8 cellular contexts compared by ENCODE assay signal in the genomic region with DNA sequence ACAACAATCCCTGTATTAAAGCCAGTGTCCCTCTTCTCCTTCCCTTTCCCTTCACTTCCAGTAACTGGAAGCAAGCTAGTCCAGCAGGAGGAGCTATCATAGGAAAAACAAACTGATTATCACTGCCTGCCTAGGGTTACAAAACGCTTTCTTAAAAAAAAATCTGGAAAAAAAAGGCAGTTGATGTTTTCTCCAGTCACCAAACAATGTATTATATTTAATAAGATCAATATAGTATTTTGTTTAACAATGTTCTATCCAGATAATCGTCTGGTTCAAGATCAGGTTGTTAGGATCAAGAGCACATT.
DNase-seq lines count a peak whose midpoint lies in the region; ATAC-seq and TF ChIP-seq lines count a peak whose summit lies in the region.

No MANE protein-coding gene starts in this region.

- peaks cover 46% of the 10 kb centered on the region for H3K36me3 Mint-ChIP-seq in natural killer cell treated with Interleukin-12 subunit alpha and Interleukin-12 subunit beta and Interleukin-15 and Interleukin-18, amount 100 ng/mL, for 72 hours
- peaks cover 43% of the 10 kb centered on the region for H3K36me3 Mint-ChIP-seq in natural killer cell
- peaks cover 53% of the 10 kb centered on the region for H3K36me3 Mint-ChIP-seq in central memory CD8-positive, alpha-beta T cell (ENCODE audit: insufficient read depth)

- no peak overlapping the region for H3K4me3 Mint-ChIP-seq in natural killer cell treated with Interleukin-12 subunit alpha and Interleukin-12 subunit beta and Interleukin-15 and Interleukin-18, amount 100 ng/mL, for 72 hours
- H3K4me3 Mint-ChIP-seq in natural killer cell = no peak overlapping the region
- H3K4me3 Mint-ChIP-seq in central memory CD8-positive, alpha-beta T cell = no peak overlapping the region

- intact Hi-C loops in natural killer cell (cut with micrococcal nuclease) = no loop called here

- no peaks in the 10 kb centered on the region for H3K79me2 ChIP-seq in Karpas-422 (ENCODE audit: low read length)

- H3K27ac Mint-ChIP-seq in natural killer cell treated with Interleukin-12 subunit alpha and Interleukin-12 subunit beta and Interleukin-15 and Interleukin-18, amount 100 ng/mL, for 72 hours = peak overlapping the region; percentile 38 to 73
- H3K27ac Mint-ChIP-seq in natural killer cell = peak overlapping the region in 1 of 2 donors; percentile 67
- H3K27ac Mint-ChIP-seq in central memory CD8-positive, alpha-beta T cell (ENCODE audit: low read depth) = peak overlapping the region; percentile 64

- H3K27me3 Mint-ChIP-seq in natural killer cell treated with Interleukin-12 subunit alpha and Interleukin-12 subunit beta and Interleukin-15 and Interleukin-18, amount 100 ng/mL, for 72 hours = no peaks in the 10 kb centered on the region
- H3K27me3 Mint-ChIP-seq in natural killer cell (ENCODE audit: low read depth in 2 of 2) = no peaks in the 10 kb centered on the region
- no peaks in the 10 kb centered on the region for H3K27me3 Mint-ChIP-seq in central memory CD8-positive, alpha-beta T cell

- no peaks in the 10 kb centered on the region for H4K20me1 ChIP-seq in Karpas-422 (ENCODE audit: insufficient read depth, low read depth, low read length)

- peak; percentile 57 to 69 for TF ChIP-seq RAD21 in liver (IDR thresholded peaks at IDR 0.05)

- H3K27me3 ChIP-seq in liver (ENCODE audit: control insufficient read depth in 4 of 4, insufficient read depth in 4 of 4, low read length in 3 of 4) = no peaks in the 10 kb centered on the region
- no peaks in the 10 kb centered on the region for H3K27me3 ChIP-seq in Karpas-422 (ENCODE audit: low read length)

- no peak for DNase-seq in natural killer cell treated with Interleukin-12 subunit alpha and Interleukin-12 subunit beta and Interleukin-15 and Interleukin-18, amount 100 ng/mL, for 72 hours (ENCODE audit: low spot score)
- DNase-seq in natural killer cell (no peak), NCI-H524 (lab: John Stamatoyannopoulos, UW) (no peak), SIG-M5 (lab: John Stamatoyannopoulos, UW) (no peak), NCI-H526 treated with DMSO at 0.1 percent for 48 hours (lab: John Stamatoyannopoulos, UW) (no peak), Karpas-422 (no peak)
- DNase-seq in central memory CD8-positive, alpha-beta T cell (ENCODE audit: low spot score in 2 of 2) = no peak

- H3K9me3 ChIP-seq in liver (ENCODE audit: control insufficient read depth in 4 of 4, low read length in 3 of 4) (no peaks in the 10 kb centered on the region), Karpas-422 (ENCODE audit: low read length) (no peaks in the 10 kb centered on the region)

- H3K9me2 ChIP-seq in Karpas-422 (replicated peaks; ENCODE audit: insufficient read depth, low read length) = no peaks in the 10 kb centered on the region

- H3K9ac ChIP-seq in liver (ENCODE audit: low read depth in 1 of 2, low read length in 2 of 2) (no peak overlapping the region), Karpas-422 (ENCODE audit: low read length) (no peak overlapping the region)

- H3K4me3 ChIP-seq in liver (ENCODE audit: low read depth in 1 of 3, low read length in 3 of 3) (no peak overlapping the region), Karpas-422 (ENCODE audit: low read length) (no peak overlapping the region)

- 65% methylated on average over 2 of the region's 2 CpGs for WGBS in liver

- no peak for ATAC-seq in natural killer cell treated with Interleukin-12 subunit alpha and Interleukin-12 subunit beta and Interleukin-15 and Interleukin-18, amount 100 ng/mL, for 72 hours
- no peak for ATAC-seq in natural killer cell
- no peak for ATAC-seq in central memory CD8-positive, alpha-beta T cell (replicated peaks; ENCODE audit: extremely low read depth, poor library complexity, severe bottlenecking)

- no peaks in the 10 kb centered on the region for H3K9me3 Mint-ChIP-seq in natural killer cell treated with Interleukin-12 subunit alpha and Interleukin-12 subunit beta and Interleukin-15 and Interleukin-18, amount 100 ng/mL, for 72 hours
- H3K9me3 Mint-ChIP-seq in natural killer cell = no peaks in the 10 kb centered on the region
- no peaks in the 10 kb centered on the region for H3K9me3 Mint-ChIP-seq in central memory CD8-positive, alpha-beta T cell

- H3K4me1 Mint-ChIP-seq in natural killer cell treated with Interleukin-12 subunit alpha and Interleukin-12 subunit beta and Interleukin-15 and Interleukin-18, amount 100 ng/mL, for 72 hours (ENCODE audit: low read depth in 2 of 2) = peaks cover 12 to 48% of the 10 kb centered on the region in 2 donors
- H3K4me1 Mint-ChIP-seq in natural killer cell = peaks cover 17 to 33% of the 10 kb centered on the region in 2 donors
- H3K4me1 Mint-ChIP-seq in central memory CD8-positive, alpha-beta T cell = peaks cover 16% of the 10 kb centered on the region

- no peak overlapping the region for H2AFZ ChIP-seq in Karpas-422 (ENCODE audit: low read length)

- no peak overlapping the region for H3K4me2 ChIP-seq in Karpas-422 (ENCODE audit: low read depth, low read length, poor library complexity, severe bottlenecking)

- TF ChIP-seq CTCF in natural killer cell (IDR thresholded peaks at IDR 0.05) = no peak
- TF ChIP-seq CTCF in liver (IDR thresholded peaks at IDR 0.05; ENCODE audit: low read depth, low read length, missing input control) = peak; percentile 30

- H3K27ac ChIP-seq in liver (ENCODE audit: low read depth in 1 of 2, low read length in 2 of 2) (no peak overlapping the region), Karpas-422 (ENCODE audit: low read length) (no peak overlapping the region)

- H3K4me1 ChIP-seq in liver (ENCODE audit: control insufficient read depth in 4 of 4, insufficient read depth in 4 of 4, low read length in 3 of 4) = peaks cover 0 to 5% (median 0%) of the 10 kb centered on the region in 4 donors
- H3K4me1 ChIP-seq in Karpas-422 (ENCODE audit: low read length) = no peaks in the 10 kb centered on the region

- H3K36me3 ChIP-seq in liver (ENCODE audit: control insufficient read depth in 4 of 4, insufficient read depth in 3 of 4, low read depth in 1 of 4, low read length in 3 of 4) = peaks cover 2 to 17% (median 11%) of the 10 kb centered on the region in 4 donors
- no peaks in the 10 kb centered on the region for H3K36me3 ChIP-seq in Karpas-422 (ENCODE audit: insufficient read depth, low read length)

TF ChIP-seq in liver, 16 proteins besides CTCF, POLR2A, EP300 and RAD21:
- TF ChIP-seq, protein P1, sequence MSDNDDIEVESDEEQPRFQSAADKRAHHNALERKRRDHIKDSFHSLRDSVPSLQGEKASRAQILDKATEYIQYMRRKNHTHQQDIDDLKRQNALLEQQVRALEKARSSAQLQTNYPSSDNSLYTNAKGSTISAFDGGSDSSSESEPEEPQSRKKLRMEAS (IDR thresholded peaks at IDR 0.05) = no peak
- peak; percentile 8 for TF ChIP-seq SP1 (IDR thresholded peaks at IDR 0.05)
